8 cellular contexts compared by ENCODE assay signal in the genomic region with DNA sequence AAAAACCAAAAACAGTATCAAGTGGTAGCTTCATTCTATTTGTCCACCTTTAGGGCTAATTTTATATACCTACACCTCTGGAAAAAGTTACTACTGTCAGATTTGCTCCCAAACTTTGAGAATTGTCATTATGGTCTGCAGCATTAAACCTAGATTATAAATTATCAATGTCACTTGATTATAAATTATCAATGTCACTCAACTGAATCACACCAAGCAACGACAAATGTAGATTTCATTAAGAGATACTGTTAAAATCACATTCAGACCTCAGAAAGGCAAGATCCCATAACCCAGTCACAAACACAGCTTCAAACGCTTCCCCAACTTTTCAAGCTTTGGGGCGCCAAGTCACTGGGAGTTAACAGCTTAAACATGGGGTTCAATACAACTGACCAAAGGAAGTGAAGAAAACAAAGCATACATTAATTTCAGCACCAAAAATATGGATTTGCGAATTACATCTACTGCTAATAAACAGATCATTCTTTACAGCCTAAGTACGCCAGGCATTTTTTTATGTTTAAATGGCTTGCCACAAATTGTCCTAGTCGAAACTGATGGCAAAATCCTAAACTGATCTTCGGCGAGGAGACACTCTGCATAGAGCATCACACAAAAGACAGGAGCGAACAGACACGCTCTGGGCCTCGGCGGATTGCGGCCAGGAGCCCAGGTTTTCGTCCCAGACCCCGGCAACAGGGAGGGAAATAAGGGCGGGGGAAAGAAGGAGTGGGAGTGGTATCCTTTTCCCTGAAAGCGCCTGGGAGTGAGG. TPM values are rescaled to one million over a fixed set of nuclear protein-coding genes. Genes with fewer than 3 reads are reported as not detected.
DNase-seq lines count a peak whose midpoint lies in the region; ATAC-seq and TF ChIP-seq lines count a peak whose summit lies in the region.

No MANE protein-coding gene starts in this region.

- H3K27ac Mint-ChIP-seq in activated T-cell treated with anti-CD3 and anti-CD28 coated beads, Interleukin-2, amount 50 U/mL, for 24 hours: peak overlapping the region; percentile 96
- H3K27ac Mint-ChIP-seq in neural crest cell (ENCODE audit: unreplicated experiment): peak overlapping the region; percentile 72

- H3K27me3 Mint-ChIP-seq in activated T-cell treated with anti-CD3 and anti-CD28 coated beads, Interleukin-2, amount 50 U/mL, for 24 hours: no peaks in the 10 kb centered on the region
- H3K27me3 Mint-ChIP-seq in neural crest cell (ENCODE audit: low read depth): no peaks in the 10 kb centered on the region

- no peak for TF ChIP-seq CTCF in neural crest cell (conservative IDR thresholded peaks at IDR 0.05)

- H3K36me3 Mint-ChIP-seq in activated T-cell treated with anti-CD3 and anti-CD28 coated beads, Interleukin-2, amount 50 U/mL, for 24 hours (ENCODE audit: low read depth): peaks cover 20% of the 10 kb centered on the region
- H3K36me3 Mint-ChIP-seq in neural crest cell (ENCODE audit: low read depth): peaks cover 2% of the 10 kb centered on the region

- H3K4me1 Mint-ChIP-seq in activated T-cell treated with anti-CD3 and anti-CD28 coated beads, Interleukin-2, amount 50 U/mL, for 24 hours (ENCODE audit: low read depth): peaks cover 65% of the 10 kb centered on the region
- H3K4me1 Mint-ChIP-seq in neural crest cell: peaks cover 46% of the 10 kb centered on the region

- no peak for TF ChIP-seq POLR2A in erythroblast (IDR thresholded peaks at IDR 0.05; ENCODE audit: low read length)

- no peak for ATAC-seq in GM21367 (IDR thresholded peaks at IDR 0.05; ENCODE audit: unreplicated experiment)

- peak overlapping the region; percentile 91 for H3K4me3 Mint-ChIP-seq in activated T-cell treated with anti-CD3 and anti-CD28 coated beads, Interleukin-2, amount 50 U/mL, for 24 hours
- H3K4me3 Mint-ChIP-seq in neural crest cell: peak overlapping the region; percentile 91

- no peak for DNase-seq in activated T-cell treated with anti-CD3 and anti-CD28 coated beads, Interleukin-2, amount 50 U/mL, for 24 hours
- DNase-seq in activated T-cell treated with anti-CD3 and anti-CD28 coated beads for 4 hours (no peak), RPMI8226 (peak; percentile 26), erythroblast (lab: John Stamatoyannopoulos, UW) (peak; percentile 48 to 66), neural crest cell (ENCODE audit: low read depth, low spot score) (no peak), NCI-H128 (lab: John Stamatoyannopoulos, UW; ENCODE audit: unreplicated experiment) (no peak), hepatic stellate cell (ENCODE audit: low spot score) (no peak)

- H3K9me3 Mint-ChIP-seq in activated T-cell treated with anti-CD3 and anti-CD28 coated beads, Interleukin-2, amount 50 U/mL, for 24 hours: no peaks in the 10 kb centered on the region
- no peaks in the 10 kb centered on the region for H3K9me3 Mint-ChIP-seq in neural crest cell

RNA-seq across cellular contexts. Expression of gene GLG1, which starts 1.0 kb away (rescaled TPM):
- total RNA-seq in neural crest cell: 114 and 117 TPM in 2 replicates

Comparison
In these comparisons a context has a peak if more than half of its experiments do, and no peak if none do; other contexts are left out.
1. DNase-seq: peak in RPMI8226 (single experiment) and erythroblast (2 of 2); none in activated T-cell treated with anti-CD3 and anti-CD28 coated beads, Interleukin-2, amount 50 U/mL, for 24 hours (single experiment), activated T-cell treated with anti-CD3 and anti-CD28 coated beads for 4 hours (single experiment), neural crest cell (single experiment), NCI-H128 (single experiment) and hepatic stellate cell (single experiment).